8 cellular contexts compared by ENCODE assay signal in the genomic region with DNA sequence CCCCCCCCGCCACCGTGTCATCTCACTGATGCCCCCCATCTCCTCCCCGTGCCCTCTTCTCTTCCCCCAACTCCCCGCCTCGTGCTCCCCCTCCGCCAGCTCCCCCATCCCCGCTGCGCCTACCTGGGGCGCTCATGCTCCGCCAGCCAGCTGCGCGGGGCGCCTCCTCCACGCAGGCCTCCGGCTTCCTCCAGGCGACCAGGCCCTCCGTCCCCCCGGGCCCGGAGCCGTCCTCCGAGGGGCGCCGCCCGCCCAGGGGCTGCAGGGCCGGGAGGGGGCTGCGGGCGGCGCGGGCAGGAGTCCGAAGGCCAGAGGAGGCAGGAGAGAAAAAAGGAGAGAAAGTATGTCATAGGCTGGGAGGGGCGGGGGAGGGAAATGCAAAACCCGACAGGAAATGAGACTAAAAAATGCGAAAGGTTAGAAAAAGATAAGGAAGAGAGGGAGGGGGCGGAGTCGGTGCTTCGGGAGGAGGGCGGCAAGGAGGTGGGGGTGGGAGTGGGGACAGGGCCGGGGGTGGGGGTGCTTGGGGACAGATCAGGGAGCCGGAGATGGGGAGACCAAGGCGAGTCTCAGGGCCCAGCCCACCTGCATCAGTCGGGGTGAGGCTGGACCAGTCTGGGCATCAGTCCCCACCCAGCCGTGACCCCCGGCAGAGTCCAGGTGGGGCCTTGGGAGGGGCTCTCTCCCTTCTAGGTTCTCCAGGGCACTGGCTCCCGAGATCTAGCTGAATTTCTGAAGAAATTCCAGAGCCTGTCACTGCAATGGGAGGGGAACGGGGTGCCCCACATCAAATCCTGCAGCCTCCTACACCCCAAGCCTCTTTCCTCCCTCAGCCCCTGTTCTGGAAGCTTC. TPM values are rescaled to one million over a fixed set of nuclear protein-coding genes. Genes with fewer than 3 reads are reported as not detected.
A peak's percentile ranks its signal among the peaks of the same experiment; 100 is the strongest.
DNase-seq lines count a peak whose midpoint lies in the region; ATAC-seq lines count a peak whose summit lies in the region.

A gene (minus strand): TSS at position 324 of the 852 bp plus-strand sequence. CDS start 85,361 bp downstream, outside the sequence.

- no peak within 1 kb of the TSS for H3K9ac ChIP-seq in mucosa of rectum (ENCODE audit: low read depth in 1 of 2, low read length in 2 of 2)

- ATAC-seq in GM21390 (IDR thresholded peaks at IDR 0.05; ENCODE audit: unreplicated experiment): peak; percentile 41
- no peak for ATAC-seq in HG02623 (IDR thresholded peaks at IDR 0.05; ENCODE audit: unreplicated experiment)
- ATAC-seq in GM18858 (IDR thresholded peaks at IDR 0.05; ENCODE audit: unreplicated experiment): no peak

- no peaks in the 10 kb centered on the region for H3K27me3 Mint-ChIP-seq in activated naive CD8-positive, alpha-beta T cell treated with anti-CD3 and anti-CD28 coated beads for 36 hours

- H3K27ac Mint-ChIP-seq in activated naive CD8-positive, alpha-beta T cell treated with anti-CD3 and anti-CD28 coated beads for 36 hours: peak within 1 kb of the TSS; percentile 99

- peaks cover 35% of the 10 kb centered on the region for H3K36me3 Mint-ChIP-seq in activated naive CD8-positive, alpha-beta T cell treated with anti-CD3 and anti-CD28 coated beads for 36 hours

- H3K27ac ChIP-seq in mucosa of rectum (ENCODE audit: low read depth in 2 of 2, low read length in 2 of 2): peak within 1 kb of the TSS in 1 of 2 donors; percentile 61

- H3K36me3 ChIP-seq in mucosa of rectum (ENCODE audit: control insufficient read depth in 2 of 2, insufficient read depth in 2 of 2, low read length in 2 of 2): no peaks in the 10 kb centered on the region

- H3K4me3 Mint-ChIP-seq in activated naive CD8-positive, alpha-beta T cell treated with anti-CD3 and anti-CD28 coated beads for 36 hours: peak within 1 kb of the TSS; percentile 95

- H3K4me3 ChIP-seq in mucosa of rectum (ENCODE audit: low read length in 2 of 2): peak within 1 kb of the TSS; percentile 43 to 64

- no peaks in the 10 kb centered on the region for H3K9me3 ChIP-seq in mucosa of rectum (ENCODE audit: control insufficient read depth in 2 of 2, low read length in 2 of 2)

- DNase-seq in OCI-M1 (lab: John Stamatoyannopoulos, UW): peak; percentile 9
- DNase-seq in activated naive CD8-positive, alpha-beta T cell treated with anti-CD3 and anti-CD28 coated beads for 36 hours: peak; percentile 68
- DNase-seq in NCI-H2029 (lab: John Stamatoyannopoulos, UW): no peak
- no peak for DNase-seq in Ammon's horn (ENCODE audit: low spot score)

- peaks cover 0 to 2% of the 10 kb centered on the region in 2 donors for H3K27me3 ChIP-seq in mucosa of rectum (ENCODE audit: control insufficient read depth in 2 of 2, insufficient read depth in 2 of 2, low read length in 2 of 2)

- peaks cover 5% of the 10 kb centered on the region for H3K9me3 Mint-ChIP-seq in activated naive CD8-positive, alpha-beta T cell treated with anti-CD3 and anti-CD28 coated beads for 36 hours

- H3K4me1 Mint-ChIP-seq in activated naive CD8-positive, alpha-beta T cell treated with anti-CD3 and anti-CD28 coated beads for 36 hours: peaks cover 40% of the 10 kb centered on the region

- H3K4me1 ChIP-seq in mucosa of rectum (ENCODE audit: control insufficient read depth in 2 of 2, insufficient read depth in 2 of 2, low read length in 2 of 2): no peaks in the 10 kb centered on the region

RNA-seq across cellular contexts. Expression of the gene that starts here (rescaled TPM):
- total RNA-seq in activated naive CD8-positive, alpha-beta T cell treated with anti-CD3 and anti-CD28 coated beads for 36 hours: 100 to 1,000 TPM; 108 to 111 TPM

Comparison
In these comparisons a context has a peak if more than half of its experiments do, and no peak if none do; other contexts are left out.
1. DNase-seq: peak in OCI-M1 (single experiment) and activated naive CD8-positive, alpha-beta T cell treated with anti-CD3 and anti-CD28 coated beads for 36 hours (single experiment); none in NCI-H2029 (single experiment) and Ammon's horn (single experiment).